In genomic region chr2:224937887-224938286, GRCh38 we compare ENCODE assay signal across 8 cellular contexts.
A peak's percentile ranks its signal among the peaks of the same experiment; 100 is the strongest.
DNase-seq lines count a peak whose midpoint lies in the region; ATAC-seq and TF ChIP-seq lines count a peak whose summit lies in the region.

No MANE protein-coding gene starts in this region.

- peak overlapping the region; percentile 5 for H3K4me3 ChIP-seq in CD8-positive, alpha-beta T cell (ENCODE audit: low read depth, low read length)

- CTCF ChIA-PET in CD8-positive, alpha-beta T cell (lab: Charles Lee), result interaction anchor here (0.7 to 3.1 kb wide), 3 partner anchors 45 to 103 kb away, joined by 3 to 19 read pairs (median 3); no protein-coding TSS in a partner anchor

- peaks cover 33% of the 10 kb centered on the region for H3K36me3 Mint-ChIP-seq in CD8-positive, alpha-beta T cell
- peaks cover 40% of the 10 kb centered on the region for H3K36me3 Mint-ChIP-seq in activated naive CD8-positive, alpha-beta T cell treated with anti-CD3 and anti-CD28 coated beads, Interleukin-2, amount 10 ng/mL, durations not matched to agents 7 days and 5 days

- H3K36me3 ChIP-seq in CD8-positive, alpha-beta T cell (ENCODE audit: insufficient read depth, low read length), result no peaks in the 10 kb centered on the region

- no peaks in the 10 kb centered on the region for H3K27me3 ChIP-seq in CD8-positive, alpha-beta T cell (ENCODE audit: insufficient read depth, low read length)

- H3K27ac ChIP-seq in CD8-positive, alpha-beta T cell (ENCODE audit: low read depth, low read length), result peak overlapping the region; percentile 2

- H3K27me3 Mint-ChIP-seq in CD8-positive, alpha-beta T cell (ENCODE audit: low read depth), result no peaks in the 10 kb centered on the region
- no peaks in the 10 kb centered on the region for H3K27me3 Mint-ChIP-seq in activated naive CD8-positive, alpha-beta T cell treated with anti-CD3 and anti-CD28 coated beads, Interleukin-2, amount 10 ng/mL, durations not matched to agents 7 days and 5 days

- peak overlapping the region; percentile 64 for H3K4me3 Mint-ChIP-seq in CD8-positive, alpha-beta T cell
- peak overlapping the region; percentile 77 for H3K4me3 Mint-ChIP-seq in activated naive CD8-positive, alpha-beta T cell treated with anti-CD3 and anti-CD28 coated beads, Interleukin-2, amount 10 ng/mL, durations not matched to agents 7 days and 5 days

- ATAC-seq in CD8-positive, alpha-beta T cell, result peak; percentile 18
- ATAC-seq in GM19395 (IDR thresholded peaks at IDR 0.05; ENCODE audit: unreplicated experiment) (peak; percentile 89), HG03108 (IDR thresholded peaks at IDR 0.05; ENCODE audit: unreplicated experiment) (peak; percentile 92)
- no peak for ATAC-seq in activated naive CD8-positive, alpha-beta T cell treated with anti-CD3 and anti-CD28 coated beads, Interleukin-2, amount 10 ng/mL, durations not matched to agents 7 days and 5 days (ENCODE audit: low read depth)

- H3K27ac Mint-ChIP-seq in CD8-positive, alpha-beta T cell, result peak overlapping the region; percentile 94
- peak overlapping the region; percentile 86 for H3K27ac Mint-ChIP-seq in activated naive CD8-positive, alpha-beta T cell treated with anti-CD3 and anti-CD28 coated beads, Interleukin-2, amount 10 ng/mL, durations not matched to agents 7 days and 5 days

- H3K9me3 ChIP-seq in CD8-positive, alpha-beta T cell (ENCODE audit: low read length), result no peaks in the 10 kb centered on the region

- no peak for TF ChIP-seq CTCF in CD8-positive, alpha-beta T cell (IDR thresholded peaks at IDR 0.05)

- peaks cover 91% of the 10 kb centered on the region for H3K4me1 ChIP-seq in CD8-positive, alpha-beta T cell (ENCODE audit: insufficient read depth, low read length)

- peaks cover 92% of the 10 kb centered on the region for H3K4me1 Mint-ChIP-seq in CD8-positive, alpha-beta T cell (ENCODE audit: low read depth)
- peaks cover 72% of the 10 kb centered on the region for H3K4me1 Mint-ChIP-seq in activated naive CD8-positive, alpha-beta T cell treated with anti-CD3 and anti-CD28 coated beads, Interleukin-2, amount 10 ng/mL, durations not matched to agents 7 days and 5 days

- DNase-seq in CD8-positive, alpha-beta T cell, result no peak
- DNase-seq in activated naive CD8-positive, alpha-beta T cell treated with anti-CD3 and anti-CD28 coated beads, Interleukin-2, amount 10 ng/mL, durations not matched to agents 7 days and 5 days, result no peak
- DNase-seq in NCI-H146 treated with DMSO at 0.1 percent for 48 hours (lab: John Stamatoyannopoulos, UW; ENCODE audit: unreplicated experiment), result no peak
- no peak for DNase-seq in RKO (ENCODE audit: low spot score)
- no peak for DNase-seq in posterior vena cava (ENCODE audit: low spot score)
- no peak for DNase-seq in COLO829 (ENCODE audit: low spot score)

- POLR2A ChIA-PET in CD8-positive, alpha-beta T cell (lab: Charles Lee), result interaction anchor here (0.9 to 1.2 kb wide), 2 partner anchors 104 to 115 kb away, joined by 3 to 4 read pairs; partner anchors contain the start of gene DOCK10
- POLR2A ChIA-PET in activated naive CD8-positive, alpha-beta T cell treated with anti-CD3 and anti-CD28 coated beads, Interleukin-2, amount 10 ng/mL, durations not matched to agents 7 days and 5 days (lab: Charles Lee), result interaction anchor here (0.7 to 2.0 kb wide), 4 partner anchors 9 to 18 kb away, joined by 3 to 8 read pairs (median 6); no protein-coding TSS in a partner anchor

- no peaks in the 10 kb centered on the region for H3K9me3 Mint-ChIP-seq in CD8-positive, alpha-beta T cell
- H3K9me3 Mint-ChIP-seq in activated naive CD8-positive, alpha-beta T cell treated with anti-CD3 and anti-CD28 coated beads, Interleukin-2, amount 10 ng/mL, durations not matched to agents 7 days and 5 days, result no peaks in the 10 kb centered on the region

- intact Hi-C loops in CD8-positive, alpha-beta T cell (cut with DNase I, micrococcal nuclease), result loop anchor here in 1 of 2 experiments (1.0 to 10.0 kb wide), 2 partner anchors 9 to 187 kb away; no protein-coding TSS in a partner anchor
- intact Hi-C loops in posterior vena cava (cut with DNase I), result no loop called here
